ENCODE assay signal across 15 cellular contexts in the genomic region with DNA sequence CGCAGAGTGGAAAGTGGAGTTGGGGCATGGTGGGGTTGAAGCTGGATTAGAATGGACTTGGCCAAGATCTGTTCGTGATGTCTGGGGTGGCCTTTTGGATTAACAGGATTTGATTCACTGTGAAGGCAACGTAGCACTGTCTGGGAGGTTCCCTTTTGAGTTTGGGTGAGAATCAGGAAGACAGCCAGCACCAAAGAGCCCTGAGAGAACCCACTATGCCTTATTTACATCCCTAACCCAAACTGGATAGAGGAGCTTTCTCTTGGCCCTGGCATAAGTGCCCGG.
DNase-seq lines count a peak whose midpoint lies in the region; ATAC-seq, FAIRE-seq and TF ChIP-seq lines count a peak whose summit lies in the region.
"Had no signal": no experiment of that assay in that cellular context is flagged by ENCODE, and none has a peak within 500 bp of the region (broad histone marks: within the 10 kb centered on the region; RNA-seq: fewer than 3 reads in every experiment).

No MANE protein-coding gene starts in this region.

- H3K27me3 Mint-ChIP-seq in stimulated activated naive B cell treated with anti-CD40 and anti-IgM and Interleukin-4, amounts not matched to agents 10 μg/mL and 1 μg/mL and 100 μg/mL, for 72 hours = no peaks in the 10 kb centered on the region
- H3K27me3 Mint-ChIP-seq: B cell had no signal

- H3K36me3 Mint-ChIP-seq in stimulated activated naive B cell treated with anti-CD40 and anti-IgM and Interleukin-4, amounts not matched to agents 10 μg/mL and 1 μg/mL and 100 μg/mL, for 72 hours = peaks cover 0 to 5% of the 10 kb centered on the region in 2 donors

- H3K36me3 ChIP-seq in HUES48 (ENCODE audit: control insufficient read depth, insufficient read depth, low read length) (no peaks in the 10 kb centered on the region), muscle layer of duodenum (ENCODE audit: control insufficient read depth in 1 of 2, insufficient read depth in 2 of 2, low read length in 2 of 2) (no peaks in the 10 kb centered on the region)

- peaks cover 37% of the 10 kb centered on the region for H3K4me1 ChIP-seq in HUES48 (ENCODE audit: control insufficient read depth, insufficient read depth, low read length)
- H3K4me1 ChIP-seq in muscle layer of duodenum (ENCODE audit: control insufficient read depth in 1 of 2, insufficient read depth in 2 of 2, low read length in 2 of 2) = peaks cover 42 to 44% of the 10 kb centered on the region in 2 donors

- no peak for ATAC-seq in stimulated activated naive B cell treated with anti-CD40 and anti-IgM and Interleukin-4, amounts not matched to agents 10 μg/mL and 1 μg/mL and 100 μg/mL, for 72 hours (replicated peaks)
- ATAC-seq in esophagus mucosa (no peak), HG03025 (IDR thresholded peaks at IDR 0.05; ENCODE audit: low FRiP score, unreplicated experiment) (no peak)
- ATAC-seq: mucosa of descending colon had no signal

- H3K27ac ChIP-seq in HUES48 (ENCODE audit: low read depth, low read length) = peak overlapping the region; percentile 21
- peak overlapping the region; percentile 64 to 79 for H3K27ac ChIP-seq in coronary artery
- H3K27ac ChIP-seq in muscle layer of duodenum (ENCODE audit: low read length) = peak overlapping the region; percentile 36

- H3K9me3 ChIP-seq in HUES48 (ENCODE audit: control insufficient read depth, insufficient read depth, low read length) (no peaks in the 10 kb centered on the region), muscle layer of duodenum (ENCODE audit: control insufficient read depth in 1 of 2, low read length in 2 of 2) (no peaks in the 10 kb centered on the region)
- H3K9me3 ChIP-seq: mucosa of descending colon had no signal

- H3K4me3 ChIP-seq in HUES48 (ENCODE audit: low read depth, low read length) = no peak overlapping the region
- no peak overlapping the region for H3K4me3 ChIP-seq in coronary artery
- H3K4me3 ChIP-seq in muscle layer of duodenum (ENCODE audit: low read depth in 1 of 2, low read length in 2 of 2) = no peak overlapping the region
- H3K4me3 ChIP-seq: mucosa of descending colon had no signal

- H3K9me3 Mint-ChIP-seq in stimulated activated naive B cell treated with anti-CD40 and anti-IgM and Interleukin-4, amounts not matched to agents 10 μg/mL and 1 μg/mL and 100 μg/mL, for 72 hours = peaks cover 3 to 4% of the 10 kb centered on the region in 2 donors

- H3K27me3 ChIP-seq in HUES48 (ENCODE audit: control insufficient read depth, insufficient read depth, low read length) (no peaks in the 10 kb centered on the region), muscle layer of duodenum (ENCODE audit: low read depth, low read length) (no peaks in the 10 kb centered on the region)

- H3K4me3 Mint-ChIP-seq in stimulated activated naive B cell treated with anti-CD40 and anti-IgM and Interleukin-4, amounts not matched to agents 10 μg/mL and 1 μg/mL and 100 μg/mL, for 72 hours = no peak overlapping the region
- H3K4me3 Mint-ChIP-seq: activated CD4-positive, alpha-beta T cell treated with anti-CD3 and anti-CD28 coated beads, Interleukin-2, amount 10 ng/mL, durations not matched to agents 24 days and 14 days; activated T-helper 1 cell treated with anti-CD3 and anti-CD28 coated beads, Interleukin-12 subunit alpha, Interleukin-12 subunit beta, Interleukin-2, Interleukin-4 antibody, amounts not matched to agents 30 ng/mL and 10 ng/mL and 1 ng/mL, durations not matched to agents 14 hours and 24 hours and 36 hours; B cell had no signal

- no peak for TF ChIP-seq CTCF in coronary artery (IDR thresholded peaks at IDR 0.05)

- H3K27ac Mint-ChIP-seq in stimulated activated naive B cell treated with anti-CD40 and anti-IgM and Interleukin-4, amounts not matched to agents 10 μg/mL and 1 μg/mL and 100 μg/mL, for 72 hours = peak overlapping the region; percentile 47
- H3K27ac Mint-ChIP-seq: activated CD4-positive, alpha-beta T cell treated with anti-CD3 and anti-CD28 coated beads, Interleukin-2, amount 10 ng/mL, durations not matched to agents 24 days and 14 days; activated T-helper 1 cell treated with anti-CD3 and anti-CD28 coated beads, Interleukin-12 subunit alpha, Interleukin-12 subunit beta, Interleukin-2, Interleukin-4 antibody, amounts not matched to agents 30 ng/mL and 10 ng/mL and 1 ng/mL, durations not matched to agents 14 hours and 24 hours and 36 hours; B cell had no signal

- FAIRE-seq in GM19239 (lab: Jason Lieb, UNC) = no peak

- no peak overlapping the region for H3K9ac ChIP-seq in HUES48 (ENCODE audit: low read depth, low read length)

- DNase-seq in coronary artery (ENCODE audit: low spot score) (no peak), NCI-H774 (lab: John Stamatoyannopoulos, UW) (no peak), GM19239 (ENCODE audit: insufficient read length, low spot score) (no peak)
- no peak for DNase-seq in stimulated activated naive B cell treated with anti-CD40 and anti-IgM and Interleukin-4, amounts not matched to agents 10 μg/mL and 1 μg/mL and 100 μg/mL, for 72 hours
- DNase-seq: activated CD4-positive, alpha-beta T cell treated with anti-CD3 and anti-CD28 coated beads, Interleukin-2, amount 10 ng/mL, durations not matched to agents 24 days and 14 days; HCEC 1CT; MM.1S; mucosa of descending colon; T-helper 1 cell had no signal

- peaks cover 35 to 72% of the 10 kb centered on the region in 2 donors for H3K4me1 Mint-ChIP-seq in stimulated activated naive B cell treated with anti-CD40 and anti-IgM and Interleukin-4, amounts not matched to agents 10 μg/mL and 1 μg/mL and 100 μg/mL, for 72 hours

Comparison
In these comparisons a context has a peak if more than half of its experiments do, and no peak if none do; other contexts are left out.
1. H3K27ac ChIP-seq: peak in every context shown above with its lines; median percentile 72 in coronary artery; 36 in muscle layer of duodenum; 21 in HUES48.